In the genomic region with DNA sequence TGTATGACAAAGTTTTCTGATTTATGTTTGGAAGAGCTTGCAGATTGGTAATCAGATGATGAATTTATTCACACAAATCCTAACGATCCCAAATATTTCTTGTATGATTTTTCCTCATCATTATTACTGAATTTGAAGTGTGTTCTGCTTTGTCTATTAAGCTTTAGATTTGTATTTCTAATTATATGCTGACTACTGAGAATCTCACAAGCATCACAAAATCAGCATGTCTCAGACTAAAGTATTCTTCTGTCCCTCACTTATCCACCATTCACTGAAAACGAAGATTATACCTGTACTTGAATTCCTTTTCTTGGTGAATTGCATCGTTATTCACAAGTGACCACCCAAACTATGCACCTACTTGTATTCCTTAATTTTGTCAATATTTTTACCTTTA, we compare ENCODE assay signal across 34 cellular contexts.
"Had no signal": no experiment of that assay in that cellular context is flagged by ENCODE, and none has a peak within 500 bp of the region (broad histone marks: within the 10 kb centered on the region; RNA-seq: fewer than 3 reads in every experiment).

No MANE protein-coding gene starts in this region.

- DNase-seq: activated effector memory CD4-positive, alpha-beta T cell treated with anti-CD3 and anti-CD28 coated beads, Interleukin-2, amount 50 U/mL, for 16 hours; activated effector memory CD4-positive, alpha-beta T cell treated with Interleukin-2 at 50 U/mL for 16 hours; activated gamma-delta T cell; activated gamma-delta T cell treated with Interleukin-2 at 50 U/mL for 16 hours; activated naive CD4-positive, alpha-beta T cell; activated naive CD4-positive, alpha-beta T cell treated with anti-CD3 and anti-CD28 coated beads for 36 hours; activated naive CD4-positive, alpha-beta T cell treated with anti-CD3 and anti-CD28 coated beads, Interleukin-2, amount 10 ng/mL, durations not matched to agents 7 days and 5 days; activated naive CD4-positive, alpha-beta T cell treated with anti-CD3 and anti-CD28 coated beads, Interleukin-2, amount 50 U/mL, for 16 hours; activated naive CD4-positive, alpha-beta T cell treated with Interleukin-2 at 50 U/mL for 16 hours; activated naive CD8-positive, alpha-beta T cell treated with anti-CD3 and anti-CD28 coated beads for 36 hours; activated naive CD8-positive, alpha-beta T cell treated with anti-CD3 and anti-CD28 coated beads, Interleukin-2, amount 10 ng/mL, durations not matched to agents 7 days and 5 days; activated naive CD8-positive, alpha-beta T cell treated with anti-CD3 and anti-CD28 coated beads, Interleukin-2, amount 50 U/mL, for 24 hours; activated T-cell treated with anti-CD3 and anti-CD28 coated beads, Interleukin-2, amount 50 U/mL, for 1 hour; activated T-cell treated with anti-CD3 and anti-CD28 coated beads, Interleukin-2, amount 50 U/mL, for 24 hours; activated T-cell treated with anti-CD3 and anti-CD28 coated beads, Interleukin-2, amount 50 U/mL, for 4 hours; activated T-cell treated with anti-CD3 and anti-CD28 coated beads, Interleukin-2, amount 50 U/mL, for 48 hours; activated T-cell treated with anti-CD3 and anti-CD28 coated beads, Interleukin-2, amount 50 U/mL, for 72 hours; adrenal gland; amniotic stem cell; amygdala; anterior cingulate cortex; aorta; body of pancreas; brain microvascular endothelial cell; caudate nucleus; central memory CD4-positive, alpha-beta T cell; cerebellar nuclear complex had no signal

- H3K9me3 ChIP-seq: adrenal gland, body of pancreas had no signal

- H3K27me3 ChIP-seq: adrenal gland, ascending aorta, body of pancreas, brain microvascular endothelial cell, breast epithelium, cardiac muscle cell had no signal

- H3K36me3 ChIP-seq: adrenal gland, ascending aorta, brain microvascular endothelial cell, breast epithelium, cardiac muscle cell had no signal

- H3K4me3 ChIP-seq: adrenal gland, ascending aorta, body of pancreas, breast epithelium, cardiac muscle cell had no signal

- H3K4me1 ChIP-seq: adrenal gland, ascending aorta, body of pancreas, breast epithelium had no signal

- H3K27ac ChIP-seq: adrenal gland, ascending aorta, body of pancreas, brain microvascular endothelial cell, breast epithelium, cardiac muscle cell had no signal

- ATAC-seq: activated naive CD4-positive, alpha-beta T cell treated with anti-CD3 and anti-CD28 coated beads, Interleukin-2, amount 50 U/mL, for 72 hours; activated naive CD8-positive, alpha-beta T cell treated with anti-CD3 and anti-CD28 coated beads, Interleukin-2, amount 50 U/mL, for 24 hours; activated T-cell treated with anti-CD3 and anti-CD28 coated beads, Interleukin-2, amount 50 U/mL, for 4 hours; activated T-cell treated with anti-CD3 and anti-CD28 coated beads, Interleukin-2, amount 50 U/mL, for 72 hours; activated T-helper 17 cell treated with anti-CD3 and anti-CD28 coated beads, Interleukin-2, amount 50 U/mL, for 72 hours; body of pancreas had no signal

- FAIRE-seq: astrocyte, bronchial epithelial cell had no signal
